ENCODE assay signal across 1 cellular context in the genomic region with DNA sequence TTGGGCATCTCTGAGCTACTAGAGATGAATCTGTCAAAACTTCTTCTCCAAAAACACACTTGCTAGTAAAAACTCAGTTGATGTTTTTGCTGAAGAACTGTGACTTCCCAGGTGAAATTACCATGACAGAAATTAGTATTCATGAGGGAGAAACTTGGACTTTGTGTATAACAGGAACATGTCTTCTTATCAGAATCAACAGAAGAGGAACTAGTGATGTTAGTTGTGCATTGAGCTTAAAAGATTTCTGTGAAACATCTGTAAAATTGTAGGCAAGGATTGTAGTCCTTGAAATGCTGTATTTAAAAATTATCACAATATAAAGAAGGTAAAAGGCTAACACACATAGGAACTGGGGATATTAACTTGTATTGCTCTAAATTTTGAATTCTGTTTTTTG.
TF ChIP-seq lines count a peak whose summit lies in the region.

No MANE protein-coding gene starts in this region.

TF ChIP-seq in K562, 482 proteins besides CTCF, POLR2A, EP300 and RAD21 (continued from another document):
- TF ChIP-seq, protein P1, sequence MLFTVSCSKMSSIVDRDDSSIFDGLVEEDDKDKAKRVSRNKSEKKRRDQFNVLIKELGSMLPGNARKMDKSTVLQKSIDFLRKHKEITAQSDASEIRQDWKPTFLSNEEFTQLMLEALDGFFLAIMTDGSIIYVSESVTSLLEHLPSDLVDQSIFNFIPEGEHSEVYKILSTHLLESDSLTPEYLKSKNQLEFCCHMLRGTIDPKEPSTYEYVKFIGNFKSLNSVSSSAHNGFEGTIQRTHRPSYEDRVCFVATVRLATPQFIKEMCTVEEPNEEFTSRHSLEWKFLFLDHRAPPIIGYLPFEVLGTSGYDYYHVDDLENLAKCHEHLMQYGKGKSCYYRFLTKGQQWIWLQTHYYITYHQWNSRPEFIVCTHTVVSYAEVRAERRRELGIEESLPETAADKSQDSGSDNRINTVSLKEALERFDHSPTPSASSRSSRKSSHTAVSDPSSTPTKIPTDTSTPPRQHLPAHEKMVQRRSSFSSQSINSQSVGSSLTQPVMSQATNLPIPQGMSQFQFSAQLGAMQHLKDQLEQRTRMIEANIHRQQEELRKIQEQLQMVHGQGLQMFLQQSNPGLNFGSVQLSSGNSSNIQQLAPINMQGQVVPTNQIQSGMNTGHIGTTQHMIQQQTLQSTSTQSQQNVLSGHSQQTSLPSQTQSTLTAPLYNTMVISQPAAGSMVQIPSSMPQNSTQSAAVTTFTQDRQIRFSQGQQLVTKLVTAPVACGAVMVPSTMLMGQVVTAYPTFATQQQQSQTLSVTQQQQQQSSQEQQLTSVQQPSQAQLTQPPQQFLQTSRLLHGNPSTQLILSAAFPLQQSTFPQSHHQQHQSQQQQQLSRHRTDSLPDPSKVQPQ (CRISPR knock-in tag; IDR thresholded peaks at IDR 0.05; ENCODE audit: borderline replicate concordance): no peak
- peak; percentile 89 for TF ChIP-seq ZNF24 (IDR thresholded peaks at IDR 0.05)
- TF ChIP-seq ZNF408 (CRISPR knock-in tag; IDR thresholded peaks at IDR 0.05; ENCODE audit: low read depth): no peak
- TF ChIP-seq, protein P2, sequence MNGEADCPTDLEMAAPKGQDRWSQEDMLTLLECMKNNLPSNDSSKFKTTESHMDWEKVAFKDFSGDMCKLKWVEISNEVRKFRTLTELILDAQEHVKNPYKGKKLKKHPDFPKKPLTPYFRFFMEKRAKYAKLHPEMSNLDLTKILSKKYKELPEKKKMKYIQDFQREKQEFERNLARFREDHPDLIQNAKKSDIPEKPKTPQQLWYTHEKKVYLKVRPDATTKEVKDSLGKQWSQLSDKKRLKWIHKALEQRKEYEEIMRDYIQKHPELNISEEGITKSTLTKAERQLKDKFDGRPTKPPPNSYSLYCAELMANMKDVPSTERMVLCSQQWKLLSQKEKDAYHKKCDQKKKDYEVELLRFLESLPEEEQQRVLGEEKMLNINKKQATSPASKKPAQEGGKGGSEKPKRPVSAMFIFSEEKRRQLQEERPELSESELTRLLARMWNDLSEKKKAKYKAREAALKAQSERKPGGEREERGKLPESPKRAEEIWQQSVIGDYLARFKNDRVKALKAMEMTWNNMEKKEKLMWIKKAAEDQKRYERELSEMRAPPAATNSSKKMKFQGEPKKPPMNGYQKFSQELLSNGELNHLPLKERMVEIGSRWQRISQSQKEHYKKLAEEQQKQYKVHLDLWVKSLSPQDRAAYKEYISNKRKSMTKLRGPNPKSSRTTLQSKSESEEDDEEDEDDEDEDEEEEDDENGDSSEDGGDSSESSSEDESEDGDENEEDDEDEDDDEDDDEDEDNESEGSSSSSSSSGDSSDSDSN (IDR thresholded peaks at IDR 0.05; ENCODE audit: borderline replicate concordance in 1 of 2, low read depth in 2 of 2, low read length in 2 of 2): no peak
- no peak for TF ChIP-seq BRF1 (IDR thresholded peaks at IDR 0.05; ENCODE audit: borderline replicate concordance, extremely low read depth, insufficient read length)
- TF ChIP-seq ZNF766 (CRISPR knock-in tag; conservative IDR thresholded peaks at IDR 0.05): 0 out of 2 replicates have a peak, but pooled peaks have one; percentile 15
- TF ChIP-seq TFE3 (CRISPR knock-in tag; IDR thresholded peaks at IDR 0.05): no peak
- peak; percentile 40; the same call in 1 of the 2 replicates for TF ChIP-seq CBFA2T3 (IDR thresholded peaks at IDR 0.05)
- no peak for TF ChIP-seq CAMTA2 (CRISPR knock-in tag; conservative IDR thresholded peaks at IDR 0.05)
- TF ChIP-seq, protein P3, sequence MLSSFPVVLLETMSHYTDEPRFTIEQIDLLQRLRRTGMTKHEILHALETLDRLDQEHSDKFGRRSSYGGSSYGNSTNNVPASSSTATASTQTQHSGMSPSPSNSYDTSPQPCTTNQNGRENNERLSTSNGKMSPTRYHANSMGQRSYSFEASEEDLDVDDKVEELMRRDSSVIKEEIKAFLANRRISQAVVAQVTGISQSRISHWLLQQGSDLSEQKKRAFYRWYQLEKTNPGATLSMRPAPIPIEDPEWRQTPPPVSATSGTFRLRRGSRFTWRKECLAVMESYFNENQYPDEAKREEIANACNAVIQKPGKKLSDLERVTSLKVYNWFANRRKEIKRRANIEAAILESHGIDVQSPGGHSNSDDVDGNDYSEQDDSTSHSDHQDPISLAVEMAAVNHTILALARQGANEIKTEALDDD (IDR thresholded peaks at IDR 0.05): peak; percentile 39; the same call in 1 of the 2 replicates
TF ChIP-seq in K562: peak in this region for 7.
